In the genomic region with DNA sequence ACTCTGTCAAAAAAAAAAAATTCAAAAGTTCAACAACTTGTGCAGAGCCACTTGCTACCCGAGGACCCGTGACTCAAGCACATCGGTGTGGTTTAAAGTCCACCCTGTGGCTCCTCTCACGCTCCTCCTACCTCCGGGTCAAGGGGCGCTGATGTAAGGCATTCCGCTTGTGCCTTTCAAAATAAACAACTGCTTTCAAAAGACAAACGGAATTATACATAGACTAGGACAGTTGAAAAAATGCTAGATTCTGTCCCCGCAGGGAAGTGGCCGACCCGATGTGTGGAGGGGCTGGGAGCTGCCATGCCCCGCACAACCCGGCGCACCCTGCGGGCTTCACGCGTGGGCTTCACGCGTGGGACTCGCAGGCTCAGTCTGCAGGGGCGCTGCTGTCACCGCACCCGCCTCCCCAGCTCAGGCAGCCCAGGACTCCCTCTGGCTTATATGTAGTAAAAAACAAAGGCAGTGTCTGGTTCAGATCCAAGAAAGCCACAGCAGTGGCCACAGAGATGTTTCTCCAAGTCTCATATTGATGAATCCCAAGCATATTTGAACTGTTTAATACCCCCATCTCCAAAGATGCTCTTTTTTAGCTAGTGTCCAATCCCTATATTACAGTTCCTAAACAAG, we compare ENCODE assay signal across 8 cellular contexts.
DNase-seq lines count a peak whose midpoint lies in the region; ATAC-seq and TF ChIP-seq lines count a peak whose summit lies in the region.

No MANE protein-coding gene starts in this region.

- no peak for TF ChIP-seq POLR2A in ovary (IDR thresholded peaks at IDR 0.05)

- no peak for TF ChIP-seq CTCF in ovary (IDR thresholded peaks at IDR 0.05)

- H3K4me1 ChIP-seq in ovary (ENCODE audit: insufficient read depth) = no peaks in the 10 kb centered on the region

- H3K36me3 ChIP-seq in ovary = no peaks in the 10 kb centered on the region

- H3K4me3 ChIP-seq in ovary = peak overlapping the region; percentile 20

- 6 to 18% (median 7%) methylated on average over 23 of the region's 23 CpGs for WGBS in ovary, 3 donors

- H3K27ac Mint-ChIP-seq in activated CD4-positive, alpha-beta memory T cell treated with anti-CD3 and anti-CD28 coated beads, Interleukin-2, amount 10 ng/mL, durations not matched to agents 7 days and 5 days = no peak overlapping the region

- no peak for TF ChIP-seq EP300 in ovary (IDR thresholded peaks at IDR 0.05)

- intact Hi-C loops in ovary (cut with DNase I) = loop anchor here in 1 of 4 donors (2.0 to 5.0 kb wide), 3 partner anchors 40 to 898 kb away; a partner anchor contains a TSS

- no peaks in the 10 kb centered on the region for H3K9me3 Mint-ChIP-seq in activated CD4-positive, alpha-beta memory T cell treated with anti-CD3 and anti-CD28 coated beads, Interleukin-2, amount 10 ng/mL, durations not matched to agents 7 days and 5 days

- H3K4me3 Mint-ChIP-seq in activated CD4-positive, alpha-beta memory T cell treated with anti-CD3 and anti-CD28 coated beads, Interleukin-2, amount 10 ng/mL, durations not matched to agents 7 days and 5 days = no peak overlapping the region

- H3K4me1 Mint-ChIP-seq in activated CD4-positive, alpha-beta memory T cell treated with anti-CD3 and anti-CD28 coated beads, Interleukin-2, amount 10 ng/mL, durations not matched to agents 7 days and 5 days = peaks cover 2% of the 10 kb centered on the region

- CTCF ChIA-PET in activated CD4-positive, alpha-beta memory T cell treated with anti-CD3 and anti-CD28 coated beads, Interleukin-2, amount 10 ng/mL, durations not matched to agents 7 days and 5 days (lab: Charles Lee) = interaction anchor here (0.7 to 1.6 kb wide), 10 partner anchors 8 to 987 kb away, joined by 3 to 7 read pairs (median 3); no protein-coding TSS in a partner anchor

- ATAC-seq in GM18873 (IDR thresholded peaks at IDR 0.05; ENCODE audit: low FRiP score, unreplicated experiment) = peak; percentile 10
- peak; percentile 9 for ATAC-seq in HG03439 (IDR thresholded peaks at IDR 0.05; ENCODE audit: unreplicated experiment)
- ATAC-seq in HG03108 (IDR thresholded peaks at IDR 0.05; ENCODE audit: unreplicated experiment) = no peak

- POLR2A ChIA-PET in activated CD4-positive, alpha-beta memory T cell treated with anti-CD3 and anti-CD28 coated beads, Interleukin-2, amount 10 ng/mL, durations not matched to agents 7 days and 5 days (lab: Charles Lee) = no interaction called here

- H3K27me3 Mint-ChIP-seq in activated CD4-positive, alpha-beta memory T cell treated with anti-CD3 and anti-CD28 coated beads, Interleukin-2, amount 10 ng/mL, durations not matched to agents 7 days and 5 days = peaks cover 18% of the 10 kb centered on the region

- H3K27ac ChIP-seq in ovary = peak overlapping the region; percentile 22 to 57

- H3K9me3 ChIP-seq in ovary = no peaks in the 10 kb centered on the region

- DNase-seq in ecto neural progenitor cell (ENCODE audit: low spot score) (peak; percentile 50), ovary (peak; percentile 36 to 62 (median 51)), iPS-NIHi7 (ENCODE audit: extremely low spot score) (no peak), SIG-M5 (lab: John Stamatoyannopoulos, UW) (no peak)
- DNase-seq in activated CD4-positive, alpha-beta memory T cell treated with anti-CD3 and anti-CD28 coated beads, Interleukin-2, amount 10 ng/mL, durations not matched to agents 7 days and 5 days = no peak

- H3K36me3 Mint-ChIP-seq in activated CD4-positive, alpha-beta memory T cell treated with anti-CD3 and anti-CD28 coated beads, Interleukin-2, amount 10 ng/mL, durations not matched to agents 7 days and 5 days (ENCODE audit: low read depth) = no peaks in the 10 kb centered on the region

- H3K27me3 ChIP-seq in ovary = no peaks in the 10 kb centered on the region

Comparison
In these comparisons a context has a peak if more than half of its experiments do, and no peak if none do; other contexts are left out.
1. DNase-seq: peak in ecto neural progenitor cell (single experiment) and ovary (5 of 5); none in iPS-NIHi7 (single experiment), SIG-M5 (single experiment) and activated CD4-positive, alpha-beta memory T cell treated with anti-CD3 and anti-CD28 coated beads, Interleukin-2, amount 10 ng/mL, durations not matched to agents 7 days and 5 days (single experiment).